Comparison of ENCODE assay signal across 9 cellular contexts in the genomic region with DNA sequence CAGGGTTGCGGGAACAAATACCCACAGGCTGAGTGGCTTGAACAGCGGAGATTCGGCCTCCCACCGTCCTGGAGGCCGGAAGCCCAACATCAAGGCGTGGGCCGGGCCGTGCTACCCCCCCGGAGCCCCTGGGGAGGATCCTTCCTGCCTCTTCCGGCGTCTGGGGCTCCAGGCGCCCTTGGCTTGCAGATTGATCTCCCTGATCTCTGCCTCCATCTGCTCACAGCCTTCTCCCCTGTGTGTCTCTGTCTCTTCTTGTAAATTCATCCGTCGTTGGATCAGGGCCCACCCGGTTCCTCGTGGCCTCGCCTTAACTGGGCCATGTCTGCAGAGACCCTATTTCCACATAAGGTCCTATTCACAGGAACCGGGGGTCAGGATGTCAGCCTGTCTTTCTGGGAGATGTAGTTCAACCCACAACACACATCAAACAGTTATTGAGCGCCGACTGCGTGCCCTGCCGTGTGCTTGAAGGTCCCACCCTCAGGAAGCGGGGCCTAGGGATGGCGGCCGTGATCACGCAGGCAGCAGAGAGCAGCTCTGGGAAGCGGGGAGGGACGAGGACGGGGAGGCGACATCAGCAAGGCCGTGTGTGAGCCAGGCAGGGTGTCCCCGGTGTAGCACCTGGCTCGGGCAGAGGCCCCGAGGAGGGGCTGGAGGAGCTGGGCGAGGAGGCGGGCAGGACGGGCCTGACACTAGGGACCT. TPM values are rescaled to one million over a fixed set of nuclear protein-coding genes. Genes with fewer than 3 reads are reported as not detected.
DNase-seq lines count a peak whose midpoint lies in the region; ATAC-seq and TF ChIP-seq lines count a peak whose summit lies in the region.
"Had no signal": no experiment of that assay in that cellular context is flagged by ENCODE, and none has a peak within 500 bp of the region (broad histone marks: within the 10 kb centered on the region; RNA-seq: fewer than 3 reads in every experiment).

No MANE protein-coding gene starts in this region.

- H3K27me3 ChIP-seq in mammary epithelial cell (ENCODE audit: insufficient read depth, low read length) (no peaks in the 10 kb centered on the region), mucosa of rectum (ENCODE audit: control insufficient read depth in 2 of 2, insufficient read depth in 2 of 2, low read length in 2 of 2) (peaks cover 0 to 10% of the 10 kb centered on the region in 2 donors), testis (no peaks in the 10 kb centered on the region)

- H2AFZ ChIP-seq in mammary epithelial cell (ENCODE audit: low read depth, low read length): no peak overlapping the region

- H3K4me3 ChIP-seq in mammary epithelial cell (replicated peaks in 1 of 3; ENCODE audit: insufficient read depth in 1 of 3, low read depth in 2 of 3, low read length in 3 of 3) (no peak overlapping the region), mucosa of rectum (ENCODE audit: low read length in 2 of 2) (peak overlapping the region; percentile 1 to 60), testis (no peak overlapping the region)

- H3K9me3 ChIP-seq in mammary epithelial cell (replicated peaks; ENCODE audit: insufficient read depth, low read length) (no peaks in the 10 kb centered on the region), mucosa of rectum (ENCODE audit: control insufficient read depth in 2 of 2, low read length in 2 of 2) (no peaks in the 10 kb centered on the region), testis (no peaks in the 10 kb centered on the region)

- H3K4me1 Mint-ChIP-seq in MCF 10A (ENCODE audit: insufficient read depth, unreplicated experiment) (peaks cover 11% of the 10 kb centered on the region), activated B cell treated with CpG ODN at 0.5 μM for 24 hours (peaks cover 16% of the 10 kb centered on the region), chondrocyte (ENCODE audit: low read depth) (peaks cover 18% of the 10 kb centered on the region)

- H3K9ac ChIP-seq in mammary epithelial cell (ENCODE audit: insufficient read depth, low read length) (no peak overlapping the region), mucosa of rectum (ENCODE audit: low read depth in 1 of 2, low read length in 2 of 2) (peak overlapping the region; percentile 28 to 63)

- TF ChIP-seq POLR2A in testis (IDR thresholded peaks at IDR 0.05): no peak

- peaks cover 25% of the 10 kb centered on the region for H3K36me3 Mint-ChIP-seq in MCF 10A (ENCODE audit: insufficient read depth, unreplicated experiment)
- H3K36me3 Mint-ChIP-seq in activated B cell treated with CpG ODN at 0.5 μM for 24 hours (ENCODE audit: low read depth): no peaks in the 10 kb centered on the region
- peaks cover 13% of the 10 kb centered on the region for H3K36me3 Mint-ChIP-seq in chondrocyte (ENCODE audit: low read depth)

- no peaks in the 10 kb centered on the region for H3K79me2 ChIP-seq in mammary epithelial cell (ENCODE audit: insufficient read depth, low read length)

- in situ Hi-C loops in mammary epithelial cell (cut with MboI; ENCODE audit: low sequenced_read_pairs in 2 of 2): no loop called here

- 43% methylated on average over 18 of the region's 37 CpGs for WGBS in mammary epithelial cell (ENCODE audit: low coverage, missing lambda C conversion rate)
- WGBS in testis, 2 donors: 27 to 36% methylated on average over 24 to 37 of the region's 37 CpGs

- H3K4me3 Mint-ChIP-seq in MCF 10A (ENCODE audit: unreplicated experiment) (no peak overlapping the region), activated B cell treated with CpG ODN at 0.5 μM for 24 hours (peak overlapping the region; percentile 75), chondrocyte (ENCODE audit: unreplicated experiment) (peak overlapping the region; percentile 47)

- intact Hi-C loops in MCF 10A (cut with micrococcal nuclease) (no loop called here), mammary epithelial cell (cut with micrococcal nuclease) (loop anchor here (2.0 kb wide), 1 partner anchor 22 kb away; the partner anchor contains the start of gene POLRMT), activated B cell treated with CpG ODN at 0.5 μM for 24 hours (cut with micrococcal nuclease) (loop anchor here (2.0 to 10.0 kb wide), 2 partner anchors 22 to 54 kb away; partner anchors contain the start of genes POLRMT and RNF126), testis (cut with DNase I; ENCODE audit: low total_unique reads) (no loop called here)

- peak overlapping the region; percentile 21 for H3K27ac Mint-ChIP-seq in MCF 10A (ENCODE audit: low read depth, unreplicated experiment)
- H3K27ac Mint-ChIP-seq in activated B cell treated with CpG ODN at 0.5 μM for 24 hours: no peak overlapping the region
- peak overlapping the region; percentile 89 for H3K27ac Mint-ChIP-seq in chondrocyte (ENCODE audit: unreplicated experiment)

- DNase-seq in MCF 10A (ENCODE audit: unreplicated experiment) (peak; percentile 40), mammary epithelial cell (no peak), activated B cell treated with CpG ODN at 0.5 μM for 24 hours (no peak), chondrocyte (ENCODE audit: low spot score) (no peak), testis (peak; percentile 67)

- H3K27ac ChIP-seq in mammary epithelial cell (ENCODE audit: insufficient read depth, low read depth, low read length) (no peak overlapping the region), mucosa of rectum (ENCODE audit: low read depth in 2 of 2, low read length in 2 of 2) (peak overlapping the region; percentile 29 to 58), testis (peak overlapping the region in 1 of 2 donors; percentile 63)

- CTCF ChIA-PET in MCF 10A (lab: Yijun Ruan, JAX) (no interaction called here), mammary epithelial cell (lab: Charles Lee; ENCODE audit: low non-redundant PET) (interaction anchor here (0.7 kb wide), 1 partner anchor 345 kb away, joined by 3 read pairs; no protein-coding TSS in a partner anchor), activated B cell treated with CpG ODN at 0.5 μM for 24 hours (lab: Charles Lee) (no interaction called here)

- dilution Hi-C loops in mammary epithelial cell (cut with HindIII; ENCODE audit: low sequenced_read_pairs): no loop called here

- H3K9me3 Mint-ChIP-seq in MCF 10A (ENCODE audit: unreplicated experiment) (no peaks in the 10 kb centered on the region), activated B cell treated with CpG ODN at 0.5 μM for 24 hours (no peaks in the 10 kb centered on the region), chondrocyte (ENCODE audit: low read depth) (no peaks in the 10 kb centered on the region)

- peaks cover 12% of the 10 kb centered on the region for H3K4me1 ChIP-seq in mammary epithelial cell (ENCODE audit: insufficient read depth, low read length)
- H3K4me1 ChIP-seq in mucosa of rectum (ENCODE audit: control insufficient read depth in 2 of 2, insufficient read depth in 2 of 2, low read length in 2 of 2): peaks cover 0 to 2% of the 10 kb centered on the region in 2 donors
- H3K4me1 ChIP-seq in testis: peaks cover 17% of the 10 kb centered on the region

- ATAC-seq in activated B cell treated with CpG ODN at 0.5 μM for 24 hours (ENCODE audit: low read depth): peak; percentile 67
- no peak for ATAC-seq in HG03439 (IDR thresholded peaks at IDR 0.05; ENCODE audit: unreplicated experiment)
- no peak for ATAC-seq in HG03520 (IDR thresholded peaks at IDR 0.05; ENCODE audit: unreplicated experiment)

- H3K4me2 ChIP-seq in mammary epithelial cell (ENCODE audit: insufficient read depth, low read depth, low read length): no peak overlapping the region

- BruUV-seq in MCF 10A (replicated peaks; lab: Mats Ljungman, UMichigan): no TSS peak
- no TSS peak for BruUV-seq in mammary epithelial cell (replicated peaks; lab: Mats Ljungman, UMichigan)

- H3K36me3 ChIP-seq in mammary epithelial cell (ENCODE audit: insufficient read depth, low read length) (no peaks in the 10 kb centered on the region), mucosa of rectum (ENCODE audit: control insufficient read depth in 2 of 2, insufficient read depth in 2 of 2, low read length in 2 of 2) (no peaks in the 10 kb centered on the region), testis (ENCODE audit: low read depth, missing control alignments) (no peaks in the 10 kb centered on the region)

- H4K20me1 ChIP-seq in mammary epithelial cell (ENCODE audit: insufficient read depth, low read length): no peaks in the 10 kb centered on the region

- no peak for TF ChIP-seq CTCF in MCF 10A (IDR thresholded peaks at IDR 0.05; ENCODE audit: unreplicated experiment)
- TF ChIP-seq CTCF in mammary epithelial cell (conservative IDR thresholded peaks at IDR 0.05 in 1 of 2, IDR thresholded peaks at IDR 0.05 in 1 of 2; ENCODE audit: extremely low read depth in 1 of 2, insufficient read depth in 1 of 2, low read depth in 1 of 2, low read length in 2 of 2): no peak
- no peak for TF ChIP-seq CTCF in activated B cell treated with CpG ODN at 0.5 μM for 24 hours (IDR thresholded peaks at IDR 0.05)
- TF ChIP-seq CTCF in chondrocyte (IDR thresholded peaks at IDR 0.05): no peak
- no peak for TF ChIP-seq CTCF in testis (IDR thresholded peaks at IDR 0.05)

- no peaks in the 10 kb centered on the region for H3K27me3 Mint-ChIP-seq in MCF 10A (ENCODE audit: insufficient read depth, unreplicated experiment)
- peaks cover 3% of the 10 kb centered on the region for H3K27me3 Mint-ChIP-seq in activated B cell treated with CpG ODN at 0.5 μM for 24 hours
- H3K27me3 Mint-ChIP-seq in chondrocyte (ENCODE audit: low read depth): no peaks in the 10 kb centered on the region

- POLR2A ChIA-PET in MCF 10A (lab: Yijun Ruan, JAX) (interaction anchor here (0.9 kb wide), 1 partner anchor 21 kb away, joined by 3 read pairs; no protein-coding TSS in a partner anchor), activated B cell treated with CpG ODN at 0.5 μM for 24 hours (lab: Charles Lee) (interaction anchor here (0.9 kb wide), 1 partner anchor 31 kb away, joined by 3 read pairs; no protein-coding TSS in a partner anchor)

RNA-seq across cellular contexts. Expression of gene HCN2, which starts 21.3 kb away (rescaled TPM):
- 0.68 and 1.2 TPM in 2 replicates for total RNA-seq in MCF 10A (2022)
- 1 to 10 TPM in 1 of 2 donors, under 1 TPM in 1; 0.33 to 1.6 TPM for total RNA-seq in mammary epithelial cell
- 0.35 TPM for polyA plus RNA-seq in mammary epithelial cell
- 1.7 TPM for polyA minus RNA-seq in mammary epithelial cell
- 0.13 and 0.17 TPM in 2 replicates for total RNA-seq in activated B cell treated with CpG ODN at 0.5 μM for 24 hours
- 6.2 to 6.8 TPM (median 6.7 TPM) in 3 replicates for total RNA-seq in chondrocyte
- total RNA-seq in testis: 10 to 100 TPM in 1 of 2 donors, 1 to 10 TPM in 1; 6.6 to 12.4 TPM
- polyA plus RNA-seq in testis (ENCODE audit: insufficient read depth, low read depth, low replicate concordance): 5.5 TPM

RNA-seq across cellular contexts. Expression of gene POLRMT, which starts 22.4 kb away (rescaled TPM):
- total RNA-seq in MCF 10A (2022) (36.9 and 40.9 TPM in 2 replicates), mammary epithelial cell (10 to 100 TPM; 23.5 to 50.9 TPM), activated B cell treated with CpG ODN at 0.5 μM for 24 hours (54.7 and 58.2 TPM in 2 replicates), chondrocyte (27.3 to 35.8 TPM (median 35.5 TPM) in 3 replicates), testis (100 to 1,000 TPM; 116 to 137 TPM)
- polyA plus RNA-seq in mammary epithelial cell (30.2 TPM), testis (ENCODE audit: insufficient read depth, low read depth, low replicate concordance) (178 TPM)
- 63.2 TPM for polyA minus RNA-seq in mammary epithelial cell

RNA-seq across cellular contexts. Expression of gene FGF22, which starts 28.7 kb away (rescaled TPM):
- total RNA-seq in MCF 10A (2022): not detected in 2 replicates
- total RNA-seq in mammary epithelial cell: not detected
- not detected for polyA plus RNA-seq in mammary epithelial cell
- polyA minus RNA-seq in mammary epithelial cell: not detected
- total RNA-seq in activated B cell treated with CpG ODN at 0.5 μM for 24 hours: 0.64 and 0.73 TPM in 2 replicates
- not detected in 3 replicates for total RNA-seq in chondrocyte
- 1 to 10 TPM; 1.8 to 3.1 TPM for total RNA-seq in testis
- 2.6 TPM for polyA plus RNA-seq in testis (ENCODE audit: insufficient read depth, low read depth, low replicate concordance)
- total RNA-seq: bronchial epithelial cell had no signal

RNA-seq across cellular contexts. Expression of gene BSG, which starts 38.6 kb away (rescaled TPM):
- total RNA-seq in MCF 10A (2022) (550 and 557 TPM in 2 replicates), mammary epithelial cell (100 to 1,000 TPM; 493 to 593 TPM), activated B cell treated with CpG ODN at 0.5 μM for 24 hours (150 and 152 TPM in 2 replicates), chondrocyte (440 to 503 TPM (median 452 TPM) in 3 replicates), testis (1,000 to 10,000 TPM; 1,391 to 1,458 TPM)
- polyA plus RNA-seq in mammary epithelial cell (522 TPM), testis (ENCODE audit: insufficient read depth, low read depth, low replicate concordance) (870 TPM)
- polyA minus RNA-seq in mammary epithelial cell: 220 TPM

RNA-seq across cellular contexts. Expression of gene RNF126, which starts 52.1 kb away (rescaled TPM):
- total RNA-seq in MCF 10A (2022) (53.9 and 68.0 TPM in 2 replicates), mammary epithelial cell (10 to 100 TPM; 79.2 to 83.9 TPM), activated B cell treated with CpG ODN at 0.5 μM for 24 hours (75.9 and 82.7 TPM in 2 replicates), chondrocyte (29.3 to 36.3 TPM (median 29.5 TPM) in 3 replicates), testis (100 to 1,000 TPM; 148 to 158 TPM)
- polyA plus RNA-seq in mammary epithelial cell (54.4 TPM), testis (ENCODE audit: insufficient read depth, low read depth, low replicate concordance) (107 TPM)
- polyA minus RNA-seq in mammary epithelial cell: 5.1 TPM

Comparison
In these comparisons a context has a peak if more than half of its experiments do, and no peak if none do; other contexts are left out.
1. DNase-seq: peak in MCF 10A (single experiment) and testis (single experiment); none in mammary epithelial cell (single experiment), activated B cell treated with CpG ODN at 0.5 μM for 24 hours (single experiment) and chondrocyte (single experiment).
2. intact Hi-C loops: an anchor here in mammary epithelial cell (2.0 kb wide) and activated B cell treated with CpG ODN at 0.5 μM for 24 hours (2.0 to 10.0 kb wide); none called in MCF 10A and testis.
3. H3K4me3 ChIP-seq: peak in mucosa of rectum (2 of 2); none in mammary epithelial cell (0 of 3) and testis (0 of 2).